Comparison of ENCODE assay signal across 1 cellular context in the genomic region with DNA sequence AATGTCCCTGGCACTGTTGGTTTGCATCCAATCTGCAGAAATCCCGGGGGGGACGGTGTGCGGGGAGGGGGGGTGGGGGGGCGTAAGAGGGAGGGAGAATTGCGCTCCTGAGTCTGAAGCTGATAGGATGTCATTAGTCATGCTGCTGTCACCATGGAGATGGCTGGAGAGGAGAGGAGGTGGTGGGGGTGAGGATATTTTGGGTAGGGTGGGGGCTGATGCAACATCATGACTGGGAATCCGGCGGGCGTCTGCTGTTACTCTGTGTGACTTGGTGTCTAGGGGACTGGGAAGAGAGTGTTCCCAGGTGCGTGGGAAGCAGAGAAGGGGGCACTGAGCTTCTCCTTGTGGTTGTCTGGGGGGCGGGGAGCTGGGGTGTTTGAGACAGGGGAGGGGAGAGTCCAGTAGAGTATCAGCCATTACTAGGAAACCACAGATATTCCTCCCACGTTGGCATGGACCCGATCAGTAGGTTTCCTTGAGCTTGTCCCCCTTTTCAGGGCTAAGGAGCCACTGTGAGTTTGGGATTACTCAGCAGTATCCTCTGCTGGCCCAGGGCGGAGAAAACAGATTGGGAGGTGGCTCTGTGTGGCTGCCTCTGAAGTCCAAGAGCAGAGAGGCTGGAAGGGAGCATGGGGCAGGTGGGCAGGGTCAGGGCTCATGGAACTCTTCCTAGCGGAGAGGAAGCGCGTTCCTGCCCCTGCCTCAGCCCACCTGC.
TF ChIP-seq lines count a peak whose summit lies in the region.

No MANE protein-coding gene starts in this region.

TF ChIP-seq in IMR-90, 13 proteins besides CTCF, POLR2A, EP300 and RAD21 (continued from another document):
- no peak for TF ChIP-seq FOS (IDR thresholded peaks at IDR 0.05; ENCODE audit: low read depth, low read length)
- TF ChIP-seq, protein P1, sequence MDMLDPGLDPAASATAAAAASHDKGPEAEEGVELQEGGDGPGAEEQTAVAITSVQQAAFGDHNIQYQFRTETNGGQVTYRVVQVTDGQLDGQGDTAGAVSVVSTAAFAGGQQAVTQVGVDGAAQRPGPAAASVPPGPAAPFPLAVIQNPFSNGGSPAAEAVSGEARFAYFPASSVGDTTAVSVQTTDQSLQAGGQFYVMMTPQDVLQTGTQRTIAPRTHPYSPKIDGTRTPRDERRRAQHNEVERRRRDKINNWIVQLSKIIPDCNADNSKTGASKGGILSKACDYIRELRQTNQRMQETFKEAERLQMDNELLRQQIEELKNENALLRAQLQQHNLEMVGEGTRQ (IDR thresholded peaks at IDR 0.05; ENCODE audit: low read depth, low read length), result peak; percentile 67
TF ChIP-seq in IMR-90: peak in this region for 5.
